Comparison of ENCODE assay signal across 8 cellular contexts in genomic region chr21:33069994-33070811, GRCh38. TPM values are rescaled to one million over a fixed set of nuclear protein-coding genes. Genes with fewer than 3 reads are reported as not detected.
DNase-seq lines count a peak whose midpoint lies in the region; ATAC-seq and TF ChIP-seq lines count a peak whose summit lies in the region.

TSS of gene OLIG1 (plus strand) at chr21:33070141. CDS start at chr21:33070247, 106 bp downstream.

- intact Hi-C loops in transverse colon (cut with DNase I; ENCODE audit: low total_unique reads): no loop called here

- H3K27me3 Mint-ChIP-seq in mesothelial cell of epicardium (ENCODE audit: low read depth): peaks cover 92% of the 10 kb centered on the region

- peaks cover 43% of the 10 kb centered on the region for H3K27me3 ChIP-seq in WERI-Rb-1 (ENCODE audit: insufficient read depth, low read depth, severe bottlenecking)
- peaks cover 100% of the 10 kb centered on the region for H3K27me3 ChIP-seq in ectodermal cell (ENCODE audit: control insufficient read depth, insufficient read depth, low read length, poor library complexity, severe bottlenecking)
- H3K27me3 ChIP-seq in subcutaneous abdominal adipose tissue (ENCODE audit: control insufficient read depth in 5 of 5, insufficient read depth in 4 of 5, low read length in 5 of 5): peaks cover 48 to 77% (median 66%) of the 10 kb centered on the region in 5 donors
- peaks cover 100% of the 10 kb centered on the region for H3K27me3 ChIP-seq in transverse colon

- peaks cover 23% of the 10 kb centered on the region for H3K4me1 Mint-ChIP-seq in mesothelial cell of epicardium

- H3K9me3 Mint-ChIP-seq in mesothelial cell of epicardium: no peaks in the 10 kb centered on the region

- H3K36me3 Mint-ChIP-seq in mesothelial cell of epicardium: no peaks in the 10 kb centered on the region

- in situ Hi-C loops in transverse colon (cut with MboI; ENCODE audit: low pct_ligation_motif_present in 1 of 4, low pct_unique_long_range_greater_than_20kb in 1 of 4, low sequenced_read_pairs in 3 of 4): no loop called here

- H3K9me3 ChIP-seq in WERI-Rb-1 (ENCODE audit: severe bottlenecking) (peaks cover 8% of the 10 kb centered on the region), ectodermal cell (ENCODE audit: control insufficient read depth, low read length) (no peaks in the 10 kb centered on the region), subcutaneous abdominal adipose tissue (ENCODE audit: control insufficient read depth in 5 of 5, low read length in 5 of 5) (peaks cover 3 to 11% (median 9%) of the 10 kb centered on the region in 5 donors), transverse colon (peaks cover 0 to 6% of the 10 kb centered on the region in 2 donors)

- no peak for TF ChIP-seq POLR2A in transverse colon (IDR thresholded peaks at IDR 0.05)

- TF ChIP-seq CTCF in WERI-Rb-1 (IDR thresholded peaks at IDR 0.05; ENCODE audit: low read depth, low read length): no peak
- no peak for TF ChIP-seq CTCF in mesothelial cell of epicardium (IDR thresholded peaks at IDR 0.05; ENCODE audit: unreplicated experiment)
- no peak for TF ChIP-seq CTCF in transverse colon (IDR thresholded peaks at IDR 0.05)

- H3K27ac ChIP-seq in WERI-Rb-1 (no peak within 1 kb of the TSS), ectodermal cell (ENCODE audit: insufficient read depth, low read depth, low read length, poor library complexity, severe bottlenecking) (no peak within 1 kb of the TSS), subcutaneous abdominal adipose tissue (ENCODE audit: low read depth, low read length) (no peak within 1 kb of the TSS), transverse colon (no peak within 1 kb of the TSS)

- H3K9ac ChIP-seq in subcutaneous abdominal adipose tissue (ENCODE audit: low read length in 5 of 5): no peak within 1 kb of the TSS

- peaks cover 20% of the 10 kb centered on the region for H3K4me1 ChIP-seq in ectodermal cell (ENCODE audit: control insufficient read depth, insufficient read depth, low read length)
- H3K4me1 ChIP-seq in subcutaneous abdominal adipose tissue (ENCODE audit: control insufficient read depth in 5 of 5, insufficient read depth in 5 of 5, low read length in 5 of 5): peaks cover 0 to 26% (median 22%) of the 10 kb centered on the region in 5 donors
- peaks cover 11 to 25% (median 24%) of the 10 kb centered on the region in 4 donors for H3K4me1 ChIP-seq in transverse colon

- H3K36me3 ChIP-seq in WERI-Rb-1 (no peaks in the 10 kb centered on the region), ectodermal cell (ENCODE audit: control insufficient read depth, insufficient read depth, low read length) (no peaks in the 10 kb centered on the region), subcutaneous abdominal adipose tissue (ENCODE audit: control insufficient read depth in 5 of 5, insufficient read depth in 5 of 5, low read length in 5 of 5) (no peaks in the 10 kb centered on the region), transverse colon (no peaks in the 10 kb centered on the region)

- DNase-seq in Daoy (ENCODE audit: low read depth) (peak; percentile 79), Kasumi-1 (lab: John Stamatoyannopoulos, UW) (peak; percentile 57 to 58), WERI-Rb-1 (peak; percentile 77), mesothelial cell of epicardium (ENCODE audit: low spot score in 2 of 2, unreplicated experiment in 2 of 2) (peak in 1 of 2 experiments; percentile 54), transverse colon (no peak)

- H3K4me3 ChIP-seq in WERI-Rb-1 (ENCODE audit: low read depth, low read length) (peak within 1 kb of the TSS; percentile 57), ectodermal cell (ENCODE audit: insufficient read depth, low read depth, low read length) (peak within 1 kb of the TSS; percentile 26), subcutaneous abdominal adipose tissue (ENCODE audit: low read depth in 1 of 5, low read length in 5 of 5) (peak within 1 kb of the TSS in 4 of 5 donors; percentile 58 to 64 (median 60)), transverse colon (peak within 1 kb of the TSS in 2 of 4 donors; percentile 23 to 46)

- H3K27ac Mint-ChIP-seq in mesothelial cell of epicardium: no peak within 1 kb of the TSS

- WGBS in ectodermal cell, 2 experiments: 0% methylated on average over 95 of the region's 95 CpGs
- WGBS in transverse colon (ENCODE audit: low coverage in 1 of 2), 2 donors: 5% methylated on average over 44 of the region's 95 CpGs; no CpG with 5 or more reads in 1 of the 2 donors

- ATAC-seq in HG03108 (IDR thresholded peaks at IDR 0.05; ENCODE audit: unreplicated experiment): no peak

- peak within 1 kb of the TSS; percentile 54 for H3K4me3 Mint-ChIP-seq in mesothelial cell of epicardium

- no peak for TF ChIP-seq EP300 in transverse colon (IDR thresholded peaks at IDR 0.05; ENCODE audit: low read depth)

RNA-seq across cellular contexts. Expression of gene OLIG1, which starts in this region (rescaled TPM):
- total RNA-seq in Daoy (2014; rRNA removed; shearing (Covaris generic)): not detected in 2 replicates
- polyA plus RNA-seq in ectodermal cell (2013, experiment 1 of 4): not detected
- polyA plus RNA-seq in ectodermal cell (2013, experiment 2 of 4): not detected
- polyA plus RNA-seq in ectodermal cell (2013, experiment 3 of 4): 0.11 TPM
- polyA plus RNA-seq in ectodermal cell (2013, experiment 4 of 4): not detected
- total RNA-seq in mesothelial cell of epicardium (not detected in 3 replicates), transverse colon (not detected)

Comparison
In these comparisons a context has a peak if more than half of its experiments do, and no peak if none do; other contexts are left out.
1. Peak in DNase-seq in Daoy; RNA of the gene not detected or under 1 TPM.